Comparison of ENCODE assay signal across 8 cellular contexts in genomic region chr16:68538880-68539701, GRCh38. TPM values are rescaled to one million over a fixed set of nuclear protein-coding genes. Genes with fewer than 3 reads are reported as not detected.
DNase-seq lines count a peak whose midpoint lies in the region; ATAC-seq and TF ChIP-seq lines count a peak whose summit lies in the region.

TSS of gene ZFP90 (plus strand) at chr16:68539291. CDS start at chr16:68539793, 502 bp downstream.

- H3K27me3 ChIP-seq in HUES6 (ENCODE audit: control insufficient read depth, insufficient read depth, low read length) = no peaks in the 10 kb centered on the region
- no peaks in the 10 kb centered on the region for H3K27me3 ChIP-seq in OCI-LY1 (ENCODE audit: insufficient read depth, low read length)
- no peaks in the 10 kb centered on the region for H3K27me3 ChIP-seq in mucosa of rectum (ENCODE audit: control insufficient read depth in 2 of 2, insufficient read depth in 2 of 2, low read length in 2 of 2)

- H3K79me2 ChIP-seq in OCI-LY1 (ENCODE audit: insufficient read depth, low read length) = no peaks in the 10 kb centered on the region

- H3F3A ChIP-seq in OCI-LY1 (ENCODE audit: insufficient read depth, low read length) = no peaks in the 10 kb centered on the region

- in situ Hi-C loops in Caki2 (cut with HindIII; ENCODE audit: low pct_unique_long_range_greater_than_20kb, low sequenced_read_pairs) = no loop called here

- peak; percentile 81 for ATAC-seq in GM21423 (IDR thresholded peaks at IDR 0.05; ENCODE audit: unreplicated experiment)

- TF ChIP-seq CTCF in OCI-LY1 (IDR thresholded peaks at IDR 0.05; ENCODE audit: low read length) (no peak), epithelial cell of proximal tubule (conservative IDR thresholded peaks at IDR 0.05; ENCODE audit: low read depth, low read length) (no peak)

- no peak within 1 kb of the TSS for H2AFZ ChIP-seq in OCI-LY1 (ENCODE audit: low read length)

- peak within 1 kb of the TSS; percentile 35; the same call in 1 of the 2 replicates for H3K27ac ChIP-seq in HUES6 (ENCODE audit: low read depth, low read length)
- peak within 1 kb of the TSS; percentile 47 for H3K27ac ChIP-seq in OCI-LY1 (ENCODE audit: low read depth, low read length, poor library complexity, severe bottlenecking)
- peak within 1 kb of the TSS; percentile 45 to 68 for H3K27ac ChIP-seq in mucosa of rectum (ENCODE audit: low read depth in 2 of 2, low read length in 2 of 2)

- peaks cover 6% of the 10 kb centered on the region; the same call in 1 of the 2 replicates for H3K9me3 ChIP-seq in HUES6 (ENCODE audit: control insufficient read depth, insufficient read depth, low read depth, low read length)
- no peaks in the 10 kb centered on the region for H3K9me3 ChIP-seq in OCI-LY1 (ENCODE audit: low read length)
- H3K9me3 ChIP-seq in mucosa of rectum (ENCODE audit: control insufficient read depth in 2 of 2, low read length in 2 of 2) = no peaks in the 10 kb centered on the region

- DNase-seq in Caki2 (ENCODE audit: low read depth) (peak; percentile 72), activated T-cell treated with anti-CD3 and anti-CD28 coated beads for 24 hours (ENCODE audit: low read depth) (peak; percentile 76), epithelial cell of proximal tubule (ENCODE audit: low read depth) (no peak)
- DNase-seq in stimulated activated CD8-positive, alpha-beta memory T cell treated with anti-CD3 and anti-CD28 coated beads, Interleukin-4, amount 100 ng/mL, for 4 hours (ENCODE audit: low read depth in 2 of 2, low spot score in 1 of 2) = peak; percentile 56 to 68

- peaks cover 21% of the 10 kb centered on the region for H3K36me3 ChIP-seq in HUES6 (ENCODE audit: control insufficient read depth, insufficient read depth, low read length)
- H3K36me3 ChIP-seq in OCI-LY1 (ENCODE audit: insufficient read depth, low read length) = peaks cover 31% of the 10 kb centered on the region
- H3K36me3 ChIP-seq in mucosa of rectum (ENCODE audit: control insufficient read depth in 2 of 2, insufficient read depth in 2 of 2, low read length in 2 of 2) = no peaks in the 10 kb centered on the region

- H3K4me1 ChIP-seq in HUES6 (ENCODE audit: control insufficient read depth, insufficient read depth, low read length) = no peaks in the 10 kb centered on the region
- peaks cover 14% of the 10 kb centered on the region for H3K4me1 ChIP-seq in OCI-LY1 (ENCODE audit: insufficient read depth, low read length, severe bottlenecking)
- H3K4me1 ChIP-seq in mucosa of rectum (ENCODE audit: control insufficient read depth in 2 of 2, insufficient read depth in 2 of 2, low read length in 2 of 2) = peaks cover 2 to 3% of the 10 kb centered on the region in 2 donors

- H3K9me2 ChIP-seq in OCI-LY1 (ENCODE audit: low read depth, low read length) = no peaks in the 10 kb centered on the region

- no peaks in the 10 kb centered on the region for H4K20me1 ChIP-seq in OCI-LY1 (ENCODE audit: insufficient read depth, low read length)

- peak within 1 kb of the TSS; percentile 98 for H3K4me2 ChIP-seq in OCI-LY1 (ENCODE audit: low read length)

- H3K4me3 ChIP-seq in HUES6 (ENCODE audit: low read depth, low read length) = peak within 1 kb of the TSS; percentile 70
- H3K4me3 ChIP-seq in OCI-LY1 (ENCODE audit: low read depth, low read length, poor library complexity, severe bottlenecking) = peak within 1 kb of the TSS; percentile 89
- peak within 1 kb of the TSS; percentile 90 for H3K4me3 ChIP-seq in epithelial cell of proximal tubule (ENCODE audit: low read depth, low read length)
- peak within 1 kb of the TSS; percentile 78 to 80 for H3K4me3 ChIP-seq in mucosa of rectum (ENCODE audit: low read length in 2 of 2)

- H3K9ac ChIP-seq in HUES6 (ENCODE audit: low read length) = peak within 1 kb of the TSS; percentile 56
- peak within 1 kb of the TSS; percentile 87 for H3K9ac ChIP-seq in OCI-LY1 (ENCODE audit: low read length)
- peak within 1 kb of the TSS; percentile 66 for H3K9ac ChIP-seq in mucosa of rectum (ENCODE audit: low read depth in 1 of 2, low read length in 2 of 2)

RNA-seq across cellular contexts. Expression of gene ZFP90, which starts in this region (rescaled TPM):
- 22.6 and 51.9 TPM in 2 replicates for total RNA-seq in Caki2 (2014; rRNA removed; shearing (Covaris generic); ENCODE audit: low replicate concordance)
- total RNA-seq in epithelial cell of proximal tubule = 16.2 and 23.9 TPM in 2 replicates
